2 cellular contexts compared by ENCODE assay signal in genomic region chr20:23433628-23434027, GRCh38.
A peak's percentile ranks its signal among the peaks of the same experiment; 100 is the strongest.
TF ChIP-seq lines count a peak whose summit lies in the region.

No MANE protein-coding gene starts in this region.

TF ChIP-seq in HepG2, 621 proteins besides CTCF, POLR2A, EP300 and RAD21:
- TF ChIP-seq THRA (CRISPR knock-in tag; IDR thresholded peaks at IDR 0.05; ENCODE audit: borderline replicate concordance) (no peak), ZNF121 (CRISPR knock-in tag; IDR thresholded peaks at IDR 0.05) (peak; percentile 92), PATZ1 (CRISPR knock-in tag; IDR thresholded peaks at IDR 0.05) (no peak), ZKSCAN5 (CRISPR knock-in tag; IDR thresholded peaks at IDR 0.05) (no peak), ZMYM3 (CRISPR knock-in tag; IDR thresholded peaks at IDR 0.05) (peak; percentile 50; the same call in 1 of the 2 replicates), MATR3 (CRISPR knock-in tag; IDR thresholded peaks at IDR 0.05) (no peak), BHLHE40 (IDR thresholded peaks at IDR 0.05; ENCODE audit: low read length) (no peak), ZNF780A (CRISPR knock-in tag; IDR thresholded peaks at IDR 0.05) (no peak), FOXO4 (CRISPR knock-in tag; conservative IDR thresholded peaks at IDR 0.05) (0 out of 2 replicates have a peak, but pooled peaks have one; percentile 57)
- TF ChIP-seq, protein P1, sequence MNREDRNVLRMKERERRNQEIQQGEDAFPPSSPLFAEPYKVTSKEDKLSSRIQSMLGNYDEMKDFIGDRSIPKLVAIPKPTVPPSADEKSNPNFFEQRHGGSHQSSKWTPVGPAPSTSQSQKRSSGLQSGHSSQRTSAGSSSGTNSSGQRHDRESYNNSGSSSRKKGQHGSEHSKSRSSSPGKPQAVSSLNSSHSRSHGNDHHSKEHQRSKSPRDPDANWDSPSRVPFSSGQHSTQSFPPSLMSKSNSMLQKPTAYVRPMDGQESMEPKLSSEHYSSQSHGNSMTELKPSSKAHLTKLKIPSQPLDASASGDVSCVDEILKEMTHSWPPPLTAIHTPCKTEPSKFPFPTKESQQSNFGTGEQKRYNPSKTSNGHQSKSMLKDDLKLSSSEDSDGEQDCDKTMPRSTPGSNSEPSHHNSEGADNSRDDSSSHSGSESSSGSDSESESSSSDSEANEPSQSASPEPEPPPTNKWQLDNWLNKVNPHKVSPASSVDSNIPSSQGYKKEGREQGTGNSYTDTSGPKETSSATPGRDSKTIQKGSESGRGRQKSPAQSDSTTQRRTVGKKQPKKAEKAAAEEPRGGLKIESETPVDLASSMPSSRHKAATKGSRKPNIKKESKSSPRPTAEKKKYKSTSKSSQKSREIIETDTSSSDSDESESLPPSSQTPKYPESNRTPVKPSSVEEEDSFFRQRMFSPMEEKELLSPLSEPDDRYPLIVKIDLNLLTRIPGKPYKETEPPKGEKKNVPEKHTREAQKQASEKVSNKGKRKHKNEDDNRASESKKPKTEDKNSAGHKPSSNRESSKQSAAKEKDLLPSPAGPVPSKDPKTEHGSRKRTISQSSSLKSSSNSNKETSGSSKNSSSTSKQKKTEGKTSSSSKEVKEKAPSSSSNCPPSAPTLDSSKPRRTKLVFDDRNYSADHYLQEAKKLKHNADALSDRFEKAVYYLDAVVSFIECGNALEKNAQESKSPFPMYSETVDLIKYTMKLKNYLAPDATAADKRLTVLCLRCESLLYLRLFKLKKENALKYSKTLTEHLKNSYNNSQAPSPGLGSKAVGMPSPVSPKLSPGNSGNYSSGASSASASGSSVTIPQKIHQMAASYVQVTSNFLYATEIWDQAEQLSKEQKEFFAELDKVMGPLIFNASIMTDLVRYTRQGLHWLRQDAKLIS (CRISPR knock-in tag; IDR thresholded peaks at IDR 0.05), result no peak

TF ChIP-seq in K562, 482 proteins besides CTCF, POLR2A, EP300 and RAD21:
- 0 out of 2 replicates have a peak, but pooled peaks have one; percentile 31 for TF ChIP-seq ZNF121 (CRISPR knock-in tag; conservative IDR thresholded peaks at IDR 0.05)
- TF ChIP-seq ZNF444 (CRISPR knock-in tag; IDR thresholded peaks at IDR 0.05), result no peak
- TF ChIP-seq FOXA1 (IDR thresholded peaks at IDR 0.05; ENCODE audit: borderline replicate concordance), result no peak
